10 cellular contexts compared by ENCODE assay signal in genomic region chr6:159595173-159595572, GRCh38.
DNase-seq lines count a peak whose midpoint lies in the region; ATAC-seq, FAIRE-seq and TF ChIP-seq lines count a peak whose summit lies in the region.
"Had no signal": no experiment of that assay in that cellular context is flagged by ENCODE, and none has a peak within 500 bp of the region (broad histone marks: within the 10 kb centered on the region; RNA-seq: fewer than 3 reads in every experiment).

No MANE protein-coding gene starts in this region.

- WGBS in liver, result 45% methylated on average over 3 of the region's 3 CpGs
- 27% methylated on average over 3 of the region's 3 CpGs for WGBS in HepG2 (ENCODE audit: low lambda C conversion rate)

- H3K27me3 Mint-ChIP-seq in activated naive CD8-positive, alpha-beta T cell, result peaks cover 1% of the 10 kb centered on the region
- H3K27me3 Mint-ChIP-seq in CD4-positive, alpha-beta T cell, result no peaks in the 10 kb centered on the region

- no peak overlapping the region for H3K4me2 ChIP-seq in HepG2 (ENCODE audit: low read depth, low read length)

- CTCF ChIA-PET in HepG2 (lab: Yijun Ruan, JAX; ENCODE audit: low intra/inter-chr PET ratio, low total read pairs), result no interaction called here
- CTCF ChIA-PET in CD4-positive, alpha-beta T cell (lab: Charles Lee), result no interaction called here

- intact Hi-C loops in HepG2 (cut with micrococcal nuclease; ENCODE audit: unreplicated experiment), result no loop called here
- intact Hi-C loops in tibial artery (cut with DNase I; ENCODE audit: low total_unique reads), result no loop called here
- intact Hi-C loops in CD4-positive, alpha-beta T cell (cut with DNase I, micrococcal nuclease), result no loop called here

- TF ChIP-seq RAD21 in liver (IDR thresholded peaks at IDR 0.05) (peak; percentile 3 to 35), HepG2 (CRISPR knock-in tag; IDR thresholded peaks at IDR 0.05) (no peak)

- no peak for ATAC-seq in HepG2
- no peak for ATAC-seq in HG03045 (IDR thresholded peaks at IDR 0.05; ENCODE audit: unreplicated experiment)
- ATAC-seq in GM21825 (IDR thresholded peaks at IDR 0.05; ENCODE audit: unreplicated experiment), result no peak
- ATAC-seq in CD4-positive, alpha-beta T cell (ENCODE audit: poor library complexity), result no peak

- H3K9me3 ChIP-seq in liver (ENCODE audit: control insufficient read depth in 4 of 4, low read length in 3 of 4) (no peaks in the 10 kb centered on the region), HepG2 (ENCODE audit: low read length) (no peaks in the 10 kb centered on the region), tibial artery (no peaks in the 10 kb centered on the region)
- no peaks in the 10 kb centered on the region for H3K9me3 ChIP-seq in CD4-positive, alpha-beta T cell (ENCODE audit: control insufficient read depth, low read length)

- no peaks in the 10 kb centered on the region for H4K20me1 ChIP-seq in HepG2 (ENCODE audit: insufficient read depth, low read length)

- H3K4me3 Mint-ChIP-seq in activated naive CD8-positive, alpha-beta T cell, result peak overlapping the region; percentile 40
- H3K4me3 Mint-ChIP-seq in CD4-positive, alpha-beta T cell, result no peak overlapping the region
- H3K4me3 Mint-ChIP-seq: memory B cell had no signal

- TF ChIP-seq EP300 in HepG2 (IDR thresholded peaks at IDR 0.05; ENCODE audit: low read depth in 2 of 2, low read length in 2 of 2) (no peak), HepG2 (CRISPR knock-in tag; IDR thresholded peaks at IDR 0.05; ENCODE audit: borderline replicate concordance) (no peak)

- peak overlapping the region; percentile 91 for H3K27ac Mint-ChIP-seq in activated naive CD8-positive, alpha-beta T cell
- H3K27ac Mint-ChIP-seq in CD4-positive, alpha-beta T cell, result no peak overlapping the region
- H3K27ac Mint-ChIP-seq: memory B cell had no signal

- H3K36me3 Mint-ChIP-seq in activated naive CD8-positive, alpha-beta T cell, result no peaks in the 10 kb centered on the region
- H3K36me3 Mint-ChIP-seq in CD4-positive, alpha-beta T cell (ENCODE audit: low read depth), result no peaks in the 10 kb centered on the region
- H3K36me3 Mint-ChIP-seq: memory B cell had no signal

- in situ Hi-C loops in HepG2 (cut with HindIII; ENCODE audit: extremely low pct_ligation_motif_present, low pct_unique_long_range_greater_than_20kb), result no loop called here

- FAIRE-seq in HepG2 (lab: Jason Lieb, UNC), result no peak

- no peak overlapping the region for H2AFZ ChIP-seq in HepG2 (ENCODE audit: low read length)

- peaks cover 13% of the 10 kb centered on the region for H3K4me1 Mint-ChIP-seq in activated naive CD8-positive, alpha-beta T cell (ENCODE audit: low read depth)
- no peaks in the 10 kb centered on the region for H3K4me1 Mint-ChIP-seq in CD4-positive, alpha-beta T cell (ENCODE audit: low read depth)
- H3K4me1 Mint-ChIP-seq: memory B cell had no signal

- no peak overlapping the region for H3K27ac ChIP-seq in liver (ENCODE audit: low read depth in 1 of 2, low read length in 2 of 2)
- H3K27ac ChIP-seq in HepG2 (ENCODE audit: extremely low read length, insufficient read depth, low read length), result no peak overlapping the region
- H3K27ac ChIP-seq in tibial artery, result peak overlapping the region; percentile 41 to 42
- no peak overlapping the region for H3K27ac ChIP-seq in CD4-positive, alpha-beta T cell (ENCODE audit: low read depth, low read length)

- H3K36me3 ChIP-seq in liver (ENCODE audit: control insufficient read depth in 4 of 4, insufficient read depth in 3 of 4, low read depth in 1 of 4, low read length in 3 of 4), result no peaks in the 10 kb centered on the region
- H3K36me3 ChIP-seq in HepG2 (replicated peaks in 1 of 2; ENCODE audit: control insufficient read depth in 1 of 2, insufficient read depth in 2 of 2, low read length in 2 of 2), result no peaks in the 10 kb centered on the region
- no peaks in the 10 kb centered on the region for H3K36me3 ChIP-seq in tibial artery

- no peaks in the 10 kb centered on the region for H3K79me2 ChIP-seq in HepG2 (ENCODE audit: insufficient read depth, low read length)

- no TSS peak for BruUV-seq in HepG2 (replicated peaks; lab: Mats Ljungman, UMichigan)

- H3K4me3 ChIP-seq in liver (ENCODE audit: low read depth in 1 of 3, low read length in 3 of 3) (no peak overlapping the region), HepG2 (replicated peaks in 1 of 3; ENCODE audit: insufficient read depth in 1 of 3, low read depth in 2 of 3, low read length in 3 of 3) (no peak overlapping the region), tibial artery (no peak overlapping the region)

- no peak for DNase-seq in HepG2 (ENCODE audit: low spot score)
- DNase-seq in glomerular visceral epithelial cell (ENCODE audit: extremely low spot score), result peak; percentile 60
- DNase-seq in tibial artery, result no peak
- DNase-seq in CD4-positive, alpha-beta T cell, result no peak
- DNase-seq: effector memory CD4-positive, alpha-beta T cell had no signal

- TF ChIP-seq CTCF in liver (IDR thresholded peaks at IDR 0.05; ENCODE audit: low read depth, low read length, missing input control) (no peak), HepG2 (CRISPR knock-in tag; IDR thresholded peaks at IDR 0.05) (no peak), tibial artery (IDR thresholded peaks at IDR 0.05) (no peak)
- no peak for TF ChIP-seq CTCF in CD4-positive, alpha-beta T cell (IDR thresholded peaks at IDR 0.05)

- no peaks in the 10 kb centered on the region for H3K27me3 ChIP-seq in liver (ENCODE audit: control insufficient read depth in 4 of 4, insufficient read depth in 4 of 4, low read length in 3 of 4)
- peaks cover 2 to 18% of the 10 kb centered on the region in 2 experiments; a peak in 4 of 5 replicates for H3K27me3 ChIP-seq in HepG2 (ENCODE audit: control insufficient read depth in 1 of 2, insufficient read depth in 2 of 2, low read length in 2 of 2)
- H3K27me3 ChIP-seq in tibial artery, result no peaks in the 10 kb centered on the region
- no peaks in the 10 kb centered on the region for H3K27me3 ChIP-seq in CD4-positive, alpha-beta T cell (ENCODE audit: control insufficient read depth, insufficient read depth, low read length)

- H3K4me1 ChIP-seq in liver (ENCODE audit: control insufficient read depth in 4 of 4, insufficient read depth in 4 of 4, low read length in 3 of 4) (peaks cover 0 to 3% (median 0%) of the 10 kb centered on the region in 4 donors), HepG2 (ENCODE audit: insufficient read depth, low read length) (no peaks in the 10 kb centered on the region), tibial artery (peaks cover 0 to 17% (median 4%) of the 10 kb centered on the region in 4 donors)

- TF ChIP-seq POLR2A in HepG2 (IDR thresholded peaks at IDR 0.05; ENCODE audit: insufficient read depth in 1 of 2, low read depth in 2 of 2, low read length in 2 of 2), result no peak

- POLR2A ChIA-PET in HepG2 (lab: Yijun Ruan, JAX), result no interaction called here
- POLR2A ChIA-PET in CD4-positive, alpha-beta T cell (lab: Charles Lee), result no interaction called here

- H3K9ac ChIP-seq in liver (ENCODE audit: low read depth in 1 of 2, low read length in 2 of 2) (no peak overlapping the region), HepG2 (ENCODE audit: insufficient read depth, low read depth, low read length) (no peak overlapping the region)

- H3K9me3 Mint-ChIP-seq in activated naive CD8-positive, alpha-beta T cell (ENCODE audit: low read depth), result no peaks in the 10 kb centered on the region
- H3K9me3 Mint-ChIP-seq in CD4-positive, alpha-beta T cell, result no peaks in the 10 kb centered on the region
- H3K9me3 Mint-ChIP-seq: memory B cell had no signal

TF ChIP-seq in liver, 16 proteins besides CTCF, POLR2A, EP300 and RAD21:
- TF ChIP-seq HNF4A (conservative IDR thresholded peaks at IDR 0.05) (peak; percentile 77 to 87), SP1 (IDR thresholded peaks at IDR 0.05) (peak; percentile 60), HNF4G (IDR thresholded peaks at IDR 0.05) (peak; percentile 38), RXRA (IDR thresholded peaks at IDR 0.05) (peak; percentile 25 to 65), FOXA1 (IDR thresholded peaks at IDR 0.05) (no peak), EGR1 (IDR thresholded peaks at IDR 0.05; ENCODE audit: low read depth in 2 of 2) (no peak), JUND (IDR thresholded peaks at IDR 0.05) (peak in 1 of 2 donors; percentile 67), FOXA2 (IDR thresholded peaks at IDR 0.05) (peak; percentile 10)

TF ChIP-seq in HepG2, 621 proteins besides CTCF, POLR2A, EP300 and RAD21:
- no peak for TF ChIP-seq MED1 (CRISPR knock-in tag; IDR thresholded peaks at IDR 0.05)
- no peak for TF ChIP-seq ZNF546 (CRISPR knock-in tag; conservative IDR thresholded peaks at IDR 0.05)
- no peak for TF ChIP-seq SP2 (CRISPR knock-in tag; IDR thresholded peaks at IDR 0.05)
- TF ChIP-seq HNRNPH1 (optimal IDR thresholded peaks at IDR 0.05; ENCODE audit: low read depth, low read length), result no peak
- no peak for TF ChIP-seq ARNT2 (CRISPR knock-in tag; IDR thresholded peaks at IDR 0.05; ENCODE audit: low read depth)
- no peak for TF ChIP-seq THRA (CRISPR knock-in tag; IDR thresholded peaks at IDR 0.05; ENCODE audit: borderline replicate concordance)
- TF ChIP-seq ZNF691 (CRISPR knock-in tag; IDR thresholded peaks at IDR 0.05; ENCODE audit: borderline replicate concordance, low read depth), result no peak

Comparison
In these comparisons a context has a peak if more than half of its experiments do, and no peak if none do; other contexts are left out.
1. H3K27ac ChIP-seq: peak in tibial artery (2 of 2); none in liver (0 of 2), HepG2 (single experiment) and CD4-positive, alpha-beta T cell (single experiment).